Comparison of ENCODE assay signal across 20 cellular contexts in genomic region chr12:54424232-54424631, GRCh38. TPM values are rescaled to one million over a fixed set of nuclear protein-coding genes. Genes with fewer than 3 reads are reported as not detected.
A peak's percentile ranks its signal among the peaks of the same experiment; 100 is the strongest.
DNase-seq lines count a peak whose midpoint lies in the region; ATAC-seq, FAIRE-seq and TF ChIP-seq lines count a peak whose summit lies in the region.
"Had no signal": no experiment of that assay in that cellular context is flagged by ENCODE, and none has a peak within 500 bp of the region (broad histone marks: within the 10 kb centered on the region; RNA-seq: fewer than 3 reads in every experiment).

No MANE protein-coding gene starts in this region.

- H3K36me3 ChIP-seq in esophagus muscularis mucosa = no peaks in the 10 kb centered on the region
- no peaks in the 10 kb centered on the region for H3K36me3 ChIP-seq in mammary epithelial cell (ENCODE audit: insufficient read depth, low read length)
- H3K36me3 ChIP-seq: BLaER1 had no signal

- POLR2A ChIA-PET in A549 (lab: Yijun Ruan, JAX) = no interaction called here

- H3K9me3 Mint-ChIP-seq in activated T-cell treated with anti-CD3 and anti-CD28 coated beads, Interleukin-2, amount 50 U/mL, for 24 hours = no peaks in the 10 kb centered on the region

- intact Hi-C loops in esophagus muscularis mucosa (cut with DNase I) = no loop called here
- intact Hi-C loops in posterior vena cava (cut with DNase I) = no loop called here
- intact Hi-C loops in mammary epithelial cell (cut with micrococcal nuclease) = no loop called here

- TF ChIP-seq EP300 in A549 (IDR thresholded peaks at IDR 0.05) = no peak
- TF ChIP-seq EP300 in esophagus muscularis mucosa (IDR thresholded peaks at IDR 0.05) = no peak

- in situ Hi-C loops in mammary epithelial cell (cut with MboI; ENCODE audit: low sequenced_read_pairs in 2 of 2) = no loop called here

- H3K79me2 ChIP-seq in mammary epithelial cell (ENCODE audit: insufficient read depth, low read length) = peaks cover 4% of the 10 kb centered on the region

- no peak for ATAC-seq in A549

- H4K20me1 ChIP-seq in mammary epithelial cell (ENCODE audit: insufficient read depth, low read length) = no peaks in the 10 kb centered on the region
- H4K20me1 ChIP-seq: BLaER1 had no signal

- no peak overlapping the region for H3K27ac Mint-ChIP-seq in activated T-cell treated with anti-CD3 and anti-CD28 coated beads, Interleukin-2, amount 50 U/mL, for 24 hours

- dilution Hi-C loops in mammary epithelial cell (cut with HindIII; ENCODE audit: low sequenced_read_pairs) = no loop called here

- no peak overlapping the region for H3K4me3 Mint-ChIP-seq in activated T-cell treated with anti-CD3 and anti-CD28 coated beads, Interleukin-2, amount 50 U/mL, for 24 hours

- CTCF ChIA-PET in A549 (lab: Yijun Ruan, JAX) (interaction anchor here (1.0 to 47.9 kb wide), 9 partner anchors 9 to 44 kb away, joined by 3 to 1279 read pairs (median 5); no protein-coding TSS in a partner anchor), mammary epithelial cell (lab: Charles Lee; ENCODE audit: low non-redundant PET) (no interaction called here)

- no peak for TF ChIP-seq CTCF in A549 (IDR thresholded peaks at IDR 0.05)
- no peak for TF ChIP-seq CTCF in esophagus muscularis mucosa (IDR thresholded peaks at IDR 0.05)
- TF ChIP-seq CTCF in mammary epithelial cell (conservative IDR thresholded peaks at IDR 0.05 in 1 of 2, IDR thresholded peaks at IDR 0.05 in 1 of 2; ENCODE audit: extremely low read depth in 1 of 2, insufficient read depth in 1 of 2, low read depth in 1 of 2, low read length in 2 of 2) = no peak

- no TSS peak for BruUV-seq in mammary epithelial cell (replicated peaks; lab: Mats Ljungman, UMichigan)

- WGBS in A549 (ENCODE audit: missing lambda C conversion rate) = 74% methylated on average over 3 of the region's 3 CpGs
- WGBS in esophagus muscularis mucosa = 60% methylated on average over 3 of the region's 3 CpGs
- 71% methylated on average over 3 of the region's 3 CpGs for WGBS in mammary epithelial cell (ENCODE audit: low coverage, missing lambda C conversion rate)

- no peaks in the 10 kb centered on the region for H3K36me3 Mint-ChIP-seq in activated T-cell treated with anti-CD3 and anti-CD28 coated beads, Interleukin-2, amount 50 U/mL, for 24 hours (ENCODE audit: low read depth)

- H3K4me1 Mint-ChIP-seq in activated T-cell treated with anti-CD3 and anti-CD28 coated beads, Interleukin-2, amount 50 U/mL, for 24 hours (ENCODE audit: low read depth) = peaks cover 29% of the 10 kb centered on the region

- TF ChIP-seq RAD21 in A549 (conservative IDR thresholded peaks at IDR 0.05 in 1 of 2, IDR thresholded peaks at IDR 0.05 in 1 of 2) = no peak

- H3K4me2 ChIP-seq in A549 (peak overlapping the region; percentile 81), mammary epithelial cell (ENCODE audit: insufficient read depth, low read depth, low read length) (no peak overlapping the region)
- H3K4me2 ChIP-seq: BLaER1, KMS-11 had no signal

- H3K9ac ChIP-seq in mammary epithelial cell (ENCODE audit: insufficient read depth, low read length) = no peak overlapping the region
- H3K9ac ChIP-seq: BLaER1, KMS-11 had no signal

- H3K27me3 Mint-ChIP-seq in activated T-cell treated with anti-CD3 and anti-CD28 coated beads, Interleukin-2, amount 50 U/mL, for 24 hours = no peaks in the 10 kb centered on the region

- H2AFZ ChIP-seq in mammary epithelial cell (ENCODE audit: low read depth, low read length) = no peak overlapping the region
- H2AFZ ChIP-seq: PC-9 had no signal

- H3K4me1 ChIP-seq in A549 (peaks cover 58% of the 10 kb centered on the region), esophagus muscularis mucosa (peaks cover 74 to 97% (median 97%) of the 10 kb centered on the region in 4 donors), mammary epithelial cell (ENCODE audit: insufficient read depth, low read length) (peaks cover 58% of the 10 kb centered on the region)

- FAIRE-seq in A549 (lab: Jason Lieb, UNC) = no peak
- FAIRE-seq: GM12891 had no signal

- TF ChIP-seq POLR2A in A549 (IDR thresholded peaks at IDR 0.05; ENCODE audit: low read length) (no peak), esophagus muscularis mucosa (IDR thresholded peaks at IDR 0.05; ENCODE audit: low read depth) (no peak)

- H3K27ac ChIP-seq in A549 = peak overlapping the region; percentile 94 to 99; a peak in 5 of 6 replicates
- H3K27ac ChIP-seq in esophagus muscularis mucosa (replicated peaks in 1 of 4) = peak overlapping the region; percentile 42 to 97 (median 94)
- no peak overlapping the region for H3K27ac ChIP-seq in mammary epithelial cell (ENCODE audit: insufficient read depth, low read depth, low read length)
- H3K27ac ChIP-seq: BLaER1, KMS-11, PC-9 had no signal

- DNase-seq in A549 (ENCODE audit: low read depth in 1 of 2, low spot score in 1 of 2) = no peak
- DNase-seq in M059J (ENCODE audit: low read depth) = peak; percentile 50
- DNase-seq in esophagus muscularis mucosa (ENCODE audit: extremely low spot score) = no peak
- DNase-seq in posterior vena cava (ENCODE audit: low spot score) = peak; percentile 23
- no peak for DNase-seq in SIG-M5 treated with dmso at 0.1 percent for 504 hours (lab: John Stamatoyannopoulos, UW; ENCODE audit: unreplicated experiment)
- no peak for DNase-seq in mammary epithelial cell
- DNase-seq in central memory CD4-positive, alpha-beta T cell = no peak
- DNase-seq in activated T-cell treated with anti-CD3 and anti-CD28 coated beads, Interleukin-2, amount 50 U/mL, for 24 hours = no peak
- DNase-seq: 8988T, DMS 273 treated with DMSO at 0.1 percent for 48 hours, GF-D8, NCI-H1048, NCI-H1694, NCI-H510A treated with DMSO at 0.1 percent for 48 hours, PC-9 had no signal

- H3K4me3 ChIP-seq in A549 = no peak overlapping the region
- H3K4me3 ChIP-seq in esophagus muscularis mucosa = no peak overlapping the region
- H3K4me3 ChIP-seq in mammary epithelial cell (replicated peaks in 1 of 3; ENCODE audit: insufficient read depth in 1 of 3, low read depth in 2 of 3, low read length in 3 of 3) = no peak overlapping the region
- H3K4me3 ChIP-seq: BLaER1, PC-9 had no signal

- no peaks in the 10 kb centered on the region for H3K27me3 ChIP-seq in esophagus muscularis mucosa
- no peaks in the 10 kb centered on the region for H3K27me3 ChIP-seq in mammary epithelial cell (ENCODE audit: insufficient read depth, low read length)
- H3K27me3 ChIP-seq: BLaER1 had no signal

- H3K9me3 ChIP-seq in A549 (no peaks in the 10 kb centered on the region), esophagus muscularis mucosa (no peaks in the 10 kb centered on the region), mammary epithelial cell (replicated peaks; ENCODE audit: insufficient read depth, low read length) (no peaks in the 10 kb centered on the region)
- H3K9me3 ChIP-seq: BLaER1 had no signal

TF ChIP-seq in A549, 52 proteins besides CTCF, POLR2A, EP300 and RAD21 (continues in another document):
- TF ChIP-seq MAX (IDR thresholded peaks at IDR 0.05) (no peak), HOXA7 (CRISPR knock-in tag; IDR thresholded peaks at IDR 0.05) (no peak)

RNA-seq across cellular contexts. Expression of gene ITGA5, which starts 5.2 kb away (rescaled TPM):
- polyA plus RNA-seq in A549 (2011; rRNA removed) (31.7 and 36.1 TPM in 2 replicates), A549 (2017; fragmentation: RNase III; extraction: RNeasy Plus Mini Kit Qiagen cat#74134 plus additional on column Dnase treatment) (21.5 to 30.0 TPM (median 27.2 TPM) in 3 replicates), mammary epithelial cell (119 TPM)
- polyA plus RNA-seq in A549 (2012; cell fraction: cytosol; rRNA removed) = 16.5 and 22.7 TPM in 2 replicates
- polyA plus RNA-seq in A549 (2012; cell fraction: nucleus; rRNA removed) = 49.4 and 51.0 TPM in 2 replicates
- 57.4 and 67.8 TPM in 2 replicates for polyA minus RNA-seq in A549 (2011; rRNA and poly(A)+ RNA removed)
- 419 and 625 TPM in 2 replicates for total RNA-seq in M059J (2014; rRNA removed; shearing (Covaris generic))
- total RNA-seq in esophagus muscularis mucosa (100 to 1,000 TPM; 264 to 785 (median 602) TPM), posterior vena cava (1,000 to 10,000 TPM in 1 of 2 donors, 100 to 1,000 TPM in 1; 833 to 1,151 TPM), mammary epithelial cell (100 to 1,000 TPM in 1 of 2 donors, 10 to 100 TPM in 1; 74.2 to 128 TPM)
- polyA minus RNA-seq in mammary epithelial cell = 238 TPM

RNA-seq across cellular contexts. Expression of gene ZNF385A, which starts 39.7 kb away (rescaled TPM):
- polyA plus RNA-seq in A549 (2011; rRNA removed) = 1.8 and 3.0 TPM in 2 replicates
- 3.6 and 5.9 TPM in 2 replicates for polyA plus RNA-seq in A549 (2012; cell fraction: cytosol; rRNA removed)
- 3.9 and 4.4 TPM in 2 replicates for polyA plus RNA-seq in A549 (2012; cell fraction: nucleus; rRNA removed)
- polyA plus RNA-seq in A549 (2017; fragmentation: RNase III; extraction: RNeasy Plus Mini Kit Qiagen cat#74134 plus additional on column Dnase treatment) = 10.0 to 14.9 TPM (median 14.1 TPM) in 3 replicates
- 9.2 and 9.4 TPM in 2 replicates for polyA minus RNA-seq in A549 (2011; rRNA and poly(A)+ RNA removed)
- total RNA-seq in M059J (2014; rRNA removed; shearing (Covaris generic)) = 0.71 and 4.6 TPM in 2 replicates
- total RNA-seq in esophagus muscularis mucosa = 10 to 100 TPM; 15.7 to 32.6 (median 19.4) TPM
- total RNA-seq in posterior vena cava = 10 to 100 TPM; 19.3 to 23.2 TPM
- total RNA-seq in mammary epithelial cell = 100 to 1,000 TPM in 1 of 2 donors, 10 to 100 TPM in 1; 16.0 to 102 TPM
- polyA plus RNA-seq in mammary epithelial cell = 11.7 TPM
- 124 TPM for polyA minus RNA-seq in mammary epithelial cell

RNA-seq across cellular contexts. Expression of gene GTSF1, which starts 49.2 kb away (rescaled TPM):
- polyA plus RNA-seq in A549 (2011; rRNA removed) (not detected in 2 replicates), A549 (2017; fragmentation: RNase III; extraction: RNeasy Plus Mini Kit Qiagen cat#74134 plus additional on column Dnase treatment) (not detected in 3 replicates), mammary epithelial cell (not detected)
- polyA plus RNA-seq in A549 (2012; cell fraction: cytosol; rRNA removed) = not detected in 2 replicates
- not detected in 2 replicates for polyA plus RNA-seq in A549 (2012; cell fraction: nucleus; rRNA removed)
- not detected in 2 replicates for polyA minus RNA-seq in A549 (2011; rRNA and poly(A)+ RNA removed)
- not detected in 2 replicates for total RNA-seq in M059J (2014; rRNA removed; shearing (Covaris generic))
- total RNA-seq in esophagus muscularis mucosa (not detected), posterior vena cava (under 1 TPM in 1 of 2 donors, not detected in 1; 0.69 TPM), mammary epithelial cell (not detected)
- not detected for polyA minus RNA-seq in mammary epithelial cell
- total RNA-seq: H4, MCF 10A, PC-9 had no signal

RNA-seq across cellular contexts. Expression of gene GPR84, which starts 59.9 kb away (rescaled TPM):
- polyA plus RNA-seq in A549 (2011; rRNA removed) = not detected in 2 replicates
- 0.04 TPM in 1 of 2 replicates, not detected in the other for polyA plus RNA-seq in A549 (2012; cell fraction: cytosol; rRNA removed)
- polyA plus RNA-seq in A549 (2012; cell fraction: nucleus; rRNA removed) = 0.15 and 0.18 TPM in 2 replicates
- polyA plus RNA-seq in A549 (2017; fragmentation: RNase III; extraction: RNeasy Plus Mini Kit Qiagen cat#74134 plus additional on column Dnase treatment) = 0.04 TPM in 1 of 3 replicates, not detected in the others
- polyA minus RNA-seq in A549 (2011; rRNA and poly(A)+ RNA removed) = not detected in 2 replicates
- total RNA-seq in M059J (2014; rRNA removed; shearing (Covaris generic)) = not detected in 2 replicates
- total RNA-seq in esophagus muscularis mucosa = under 1 TPM in 1 of 4 donors, not detected in 3; 0.66 TPM
- 1 to 10 TPM; 1.6 to 2.5 TPM for total RNA-seq in posterior vena cava
- total RNA-seq in mammary epithelial cell = under 1 TPM; 0.17 to 0.33 TPM
- polyA plus RNA-seq in mammary epithelial cell = 0.11 TPM
- not detected for polyA minus RNA-seq in mammary epithelial cell
- total RNA-seq: H4, MCF 10A, PC-9 had no signal

Comparison
In these comparisons a context has a peak if more than half of its experiments do, and no peak if none do; other contexts are left out.
1. DNase-seq: peak in M059J (single experiment) and posterior vena cava (single experiment); none in A549 (0 of 2), esophagus muscularis mucosa (single experiment), SIG-M5 treated with dmso at 0.1 percent for 504 hours (single experiment), mammary epithelial cell (single experiment), central memory CD4-positive, alpha-beta T cell (single experiment) and activated T-cell treated with anti-CD3 and anti-CD28 coated beads, Interleukin-2, amount 50 U/mL, for 24 hours (single experiment).